13 cellular contexts compared by ENCODE assay signal in genomic region chr20:50514750-50515149, GRCh38. TPM values are rescaled to one million over a fixed set of nuclear protein-coding genes. Genes with fewer than 3 reads are reported as not detected.
DNase-seq lines count a peak whose midpoint lies in the region; ATAC-seq and TF ChIP-seq lines count a peak whose summit lies in the region.
"Had no signal": no experiment of that assay in that cellular context is flagged by ENCODE, and none has a peak within 500 bp of the region (broad histone marks: within the 10 kb centered on the region; RNA-seq: fewer than 3 reads in every experiment).

No MANE protein-coding gene starts in this region.

- H3K27me3 Mint-ChIP-seq in activated CD4-positive, alpha-beta T cell treated with anti-CD3 and anti-CD28 coated beads, Interleukin-2, amount 10 ng/mL, durations not matched to agents 7 days and 5 days = no peaks in the 10 kb centered on the region
- H3K27me3 Mint-ChIP-seq in IgD-negative memory B cell = no peaks in the 10 kb centered on the region
- H3K27me3 Mint-ChIP-seq in central memory CD8-positive, alpha-beta T cell = no peaks in the 10 kb centered on the region

- H3K4me2 ChIP-seq in skeletal muscle satellite cell (ENCODE audit: low read length) = peak overlapping the region; percentile 77
- H3K4me2 ChIP-seq: A549 had no signal

- DNase-seq in activated CD4-positive, alpha-beta T cell treated with anti-CD3 and anti-CD28 coated beads, Interleukin-2, amount 10 ng/mL, durations not matched to agents 7 days and 5 days = no peak
- DNase-seq in activated CD4-positive, alpha-beta T cell treated with anti-CD3 and anti-CD28 coated beads for 4 hours = no peak
- no peak for DNase-seq in central memory CD8-positive, alpha-beta T cell (ENCODE audit: low spot score in 2 of 2)
- DNase-seq in epidermal melanocyte (ENCODE audit: insufficient read length, low spot score) (no peak), GM10266 (ENCODE audit: extremely low spot score) (no peak), AG20443 (ENCODE audit: low spot score) (no peak)
- DNase-seq: Kasumi-1, NCI-H774, T-helper 9 cell had no signal

- H3K4me1 Mint-ChIP-seq in activated CD4-positive, alpha-beta T cell treated with anti-CD3 and anti-CD28 coated beads, Interleukin-2, amount 10 ng/mL, durations not matched to agents 7 days and 5 days = peaks cover 77% of the 10 kb centered on the region
- peaks cover 49 to 65% (median 60%) of the 10 kb centered on the region in 3 donors for H3K4me1 Mint-ChIP-seq in IgD-negative memory B cell
- H3K4me1 Mint-ChIP-seq in central memory CD8-positive, alpha-beta T cell = peaks cover 87% of the 10 kb centered on the region

- TF ChIP-seq CTCF in GM10266 (IDR thresholded peaks at IDR 0.05; ENCODE audit: control insufficient read depth, insufficient read depth, low read depth, missing control alignments) = no peak

- H3K9me3 Mint-ChIP-seq in activated CD4-positive, alpha-beta T cell treated with anti-CD3 and anti-CD28 coated beads, Interleukin-2, amount 10 ng/mL, durations not matched to agents 7 days and 5 days = no peaks in the 10 kb centered on the region
- H3K9me3 Mint-ChIP-seq in IgD-negative memory B cell = no peaks in the 10 kb centered on the region
- no peaks in the 10 kb centered on the region for H3K9me3 Mint-ChIP-seq in central memory CD8-positive, alpha-beta T cell

- ATAC-seq in central memory CD8-positive, alpha-beta T cell (replicated peaks; ENCODE audit: extremely low read depth, poor library complexity, severe bottlenecking) = no peak
- ATAC-seq: A549, esophagus mucosa had no signal

- H3K4me3 ChIP-seq in skeletal muscle satellite cell (ENCODE audit: low read length) = peak overlapping the region; percentile 38
- H3K4me3 ChIP-seq: A549 had no signal

- H3K27ac Mint-ChIP-seq in activated CD4-positive, alpha-beta T cell treated with anti-CD3 and anti-CD28 coated beads, Interleukin-2, amount 10 ng/mL, durations not matched to agents 7 days and 5 days = peak overlapping the region; percentile 93
- H3K27ac Mint-ChIP-seq in IgD-negative memory B cell = peak overlapping the region; percentile 91 to 99 (median 99)
- H3K27ac Mint-ChIP-seq in central memory CD8-positive, alpha-beta T cell (ENCODE audit: low read depth) = peak overlapping the region; percentile 4

- H3K9ac ChIP-seq in skeletal muscle satellite cell (ENCODE audit: low read depth, low read length) = peak overlapping the region; percentile 97

- H3K36me3 Mint-ChIP-seq in activated CD4-positive, alpha-beta T cell treated with anti-CD3 and anti-CD28 coated beads, Interleukin-2, amount 10 ng/mL, durations not matched to agents 7 days and 5 days (ENCODE audit: low read depth) = peaks cover 52% of the 10 kb centered on the region
- H3K36me3 Mint-ChIP-seq in IgD-negative memory B cell = peaks cover 4% of the 10 kb centered on the region
- peaks cover 23% of the 10 kb centered on the region for H3K36me3 Mint-ChIP-seq in central memory CD8-positive, alpha-beta T cell (ENCODE audit: insufficient read depth)

- POLR2A ChIA-PET in activated CD4-positive, alpha-beta T cell treated with anti-CD3 and anti-CD28 coated beads, Interleukin-2, amount 10 ng/mL, durations not matched to agents 7 days and 5 days (lab: Charles Lee) = no interaction called here

- CTCF ChIA-PET in activated CD4-positive, alpha-beta T cell treated with anti-CD3 and anti-CD28 coated beads, Interleukin-2, amount 10 ng/mL, durations not matched to agents 7 days and 5 days (lab: Charles Lee) = interaction anchor here (1.0 to 2.1 kb wide), 2 partner anchors 31 to 36 kb away, joined by 3 to 5 read pairs; no protein-coding TSS in a partner anchor

- H3K4me1 ChIP-seq in skeletal muscle satellite cell (ENCODE audit: control insufficient read depth, insufficient read depth, low read length) = peaks cover 71% of the 10 kb centered on the region

- peaks cover 9% of the 10 kb centered on the region for H3K36me3 ChIP-seq in skeletal muscle satellite cell (ENCODE audit: insufficient read depth, low read length)

- H3K9me3 ChIP-seq in skeletal muscle satellite cell (replicated peaks; ENCODE audit: low read length) = no peaks in the 10 kb centered on the region
- H3K9me3 ChIP-seq: A549 had no signal

- peak overlapping the region; percentile 96 for H3K4me3 Mint-ChIP-seq in activated CD4-positive, alpha-beta T cell treated with anti-CD3 and anti-CD28 coated beads, Interleukin-2, amount 10 ng/mL, durations not matched to agents 7 days and 5 days
- H3K4me3 Mint-ChIP-seq in IgD-negative memory B cell = peak overlapping the region; percentile 94 to 100 (median 96)
- peak overlapping the region; percentile 97 for H3K4me3 Mint-ChIP-seq in central memory CD8-positive, alpha-beta T cell

- H3K27me3 ChIP-seq in skeletal muscle satellite cell (ENCODE audit: control insufficient read depth, insufficient read depth, low read length) = no peaks in the 10 kb centered on the region

RNA-seq across cellular contexts. Expression of gene PTPN1, which starts 4.6 kb away (rescaled TPM):
- 10 to 100 TPM; 66.4 to 75.3 TPM for total RNA-seq in activated CD4-positive, alpha-beta T cell treated with anti-CD3 and anti-CD28 coated beads, Interleukin-2, amount 10 ng/mL, durations not matched to agents 7 days and 5 days
- 73.8 TPM for polyA plus RNA-seq in IgD-negative memory B cell
- total RNA-seq in skeletal muscle satellite cell (2012; rRNA removed) = 51.5 and 58.8 TPM in 2 replicates

Comparison
In these comparisons a context has a peak if more than half of its experiments do, and no peak if none do; other contexts are left out.
1. H3K27ac Mint-ChIP-seq: peak in every context shown above with its lines; median percentile 99 in IgD-negative memory B cell; 93 in activated CD4-positive, alpha-beta T cell treated with anti-CD3 and anti-CD28 coated beads, Interleukin-2, amount 10 ng/mL, durations not matched to agents 7 days and 5 days; 4 in central memory CD8-positive, alpha-beta T cell.